1 cellular context compared by ENCODE assay signal in genomic region chr11:57213282-57214086, GRCh38.
TF ChIP-seq lines count a peak whose summit lies in the region.

No MANE protein-coding gene starts in this region.

TF ChIP-seq in IMR-90, 13 proteins besides CTCF, POLR2A, EP300 and RAD21 (continued from another document):
- TF ChIP-seq CEBPB (IDR thresholded peaks at IDR 0.05; ENCODE audit: low read depth, low read length), result no peak
TF ChIP-seq in IMR-90: peak in this region for 0.
